In the genomic region with DNA sequence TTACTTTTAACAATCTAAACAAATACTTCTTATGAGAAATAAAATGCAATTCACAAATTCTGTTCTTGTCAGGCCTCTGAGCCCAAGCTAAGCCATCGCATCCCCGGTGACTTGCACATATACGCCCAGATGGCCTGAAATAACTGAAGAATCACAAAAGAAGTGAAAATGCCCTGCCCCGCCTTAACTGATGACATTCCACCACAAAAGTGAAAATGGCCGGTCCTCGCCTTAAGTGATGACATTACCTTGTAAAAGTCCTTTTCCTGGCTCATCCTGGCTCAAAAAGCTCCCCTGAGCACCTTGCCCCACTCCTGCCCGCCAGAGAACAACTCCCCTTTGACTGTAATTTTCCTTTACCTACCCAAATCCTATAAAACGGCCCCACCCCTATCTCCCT, we compare ENCODE assay signal across 8 cellular contexts. TPM values are rescaled to one million over a fixed set of nuclear protein-coding genes. Genes with fewer than 3 reads are reported as not detected.
DNase-seq lines count a peak whose midpoint lies in the region; ATAC-seq and TF ChIP-seq lines count a peak whose summit lies in the region.
"Not testable (repeated sequence)": the region's sequence is repeated elsewhere in the genome, so short reads cannot be mapped to it uniquely, and the experiment has no call there.

No MANE protein-coding gene starts in this region.

- DNase-seq in DND-41 = peak; percentile 33
- not testable (repeated sequence) for DNase-seq in T-helper 17 cell; activated naive CD8-positive, alpha-beta T cell treated with anti-CD3 and anti-CD28 coated beads for 36 hours; epithelial cell of proximal tubule (ENCODE audit: low read depth); kidney epithelial cell (ENCODE audit: low read depth); osteocyte (ENCODE audit: extremely low spot score, unreplicated experiment); tibial nerve (ENCODE audit: low spot score in 2 of 2)

- not testable (repeated sequence) for TF ChIP-seq POLR2A in tibial nerve (IDR thresholded peaks at IDR 0.05)

- not testable (repeated sequence) for TF ChIP-seq EP300 in tibial nerve (IDR thresholded peaks at IDR 0.05)

- not testable (repeated sequence) for ATAC-seq in DND-41 (ENCODE audit: insufficient read depth, low read depth); T-helper 17 cell

- not testable (repeated sequence) for TF ChIP-seq CTCF in DND-41 (IDR thresholded peaks at IDR 0.05; ENCODE audit: borderline replicate concordance, extremely low read depth, low read length, poor library complexity, severe bottlenecking); KMS-11 (conservative IDR thresholded peaks at IDR 0.05; ENCODE audit: low read depth, low read length); epithelial cell of proximal tubule (conservative IDR thresholded peaks at IDR 0.05; ENCODE audit: low read depth, low read length); kidney epithelial cell (IDR thresholded peaks at IDR 0.05; ENCODE audit: insufficient read depth, low read length, poor library complexity, severe bottlenecking); osteocyte (IDR thresholded peaks at IDR 0.05); tibial nerve (IDR thresholded peaks at IDR 0.05)

- H3K9me3 Mint-ChIP-seq in activated naive CD8-positive, alpha-beta T cell treated with anti-CD3 and anti-CD28 coated beads for 36 hours; osteocyte (ENCODE audit: unreplicated experiment): not testable (repeated sequence)

- H3K9me3 ChIP-seq in DND-41 (ENCODE audit: insufficient read depth, low read length, severe bottlenecking); T-helper 17 cell (ENCODE audit: control insufficient read depth, low read length, poor library complexity, severe bottlenecking); tibial nerve: not testable (repeated sequence)

- 8 to 18% methylated on average over 8 of the region's 8 CpGs for WGBS in tibial nerve, 2 donors

- not testable (repeated sequence) for H3K4me1 Mint-ChIP-seq in T-helper 17 cell
- peaks cover 27% of the 10 kb centered on the region for H3K4me1 Mint-ChIP-seq in activated naive CD8-positive, alpha-beta T cell treated with anti-CD3 and anti-CD28 coated beads for 36 hours
- H3K4me1 Mint-ChIP-seq in osteocyte (ENCODE audit: unreplicated experiment) = peaks cover 19% of the 10 kb centered on the region

- H3K4me2 ChIP-seq in DND-41 (ENCODE audit: insufficient read depth, low read length) (peak overlapping the region; percentile 84), KMS-11 (peak overlapping the region; percentile 57)

- H3K36me3 ChIP-seq in DND-41 (ENCODE audit: insufficient read depth, low read length) = peaks cover 14% of the 10 kb centered on the region
- not testable (repeated sequence) for H3K36me3 ChIP-seq in KMS-11 (ENCODE audit: insufficient read depth); kidney epithelial cell (ENCODE audit: control insufficient read depth, insufficient read depth, low read length)
- peaks cover 0 to 18% (median 0%) of the 10 kb centered on the region in 3 donors for H3K36me3 ChIP-seq in tibial nerve

- H3K79me2 ChIP-seq in DND-41 (ENCODE audit: insufficient read depth, low read length) = peaks cover 16% of the 10 kb centered on the region
- not testable (repeated sequence) for H3K79me2 ChIP-seq in KMS-11 (ENCODE audit: insufficient read depth, low read depth)

- H3K4me3 ChIP-seq in DND-41 (ENCODE audit: low read depth in 1 of 2, low read length in 2 of 2) (peak overlapping the region in 1 of 2 experiments; percentile 82; a peak in 3 of 4 replicates), epithelial cell of proximal tubule (ENCODE audit: low read depth, low read length) (peak overlapping the region; percentile 91), kidney epithelial cell (ENCODE audit: low read depth, low read length) (peak overlapping the region; percentile 94), tibial nerve (peak overlapping the region; percentile 54 to 88 (median 68))
- H3K4me3 ChIP-seq in KMS-11 (IDR thresholded peaks at IDR 0.05; ENCODE audit: insufficient read depth, low read depth, low read length) = not testable (repeated sequence)

- H3K27me3 Mint-ChIP-seq in T-helper 17 cell (peaks cover 16% of the 10 kb centered on the region), osteocyte (ENCODE audit: unreplicated experiment) (peaks cover 15% of the 10 kb centered on the region)
- peaks cover 12% of the 10 kb centered on the region for H3K27me3 Mint-ChIP-seq in activated naive CD8-positive, alpha-beta T cell treated with anti-CD3 and anti-CD28 coated beads for 36 hours

- peak overlapping the region; percentile 89; the same call in 1 of the 2 replicates for H3K9ac ChIP-seq in DND-41 (ENCODE audit: low read depth, low read length)
- H3K9ac ChIP-seq in KMS-11 = peak overlapping the region; percentile 87; the same call in 1 of the 2 replicates

- H3K27ac Mint-ChIP-seq in T-helper 17 cell (peak overlapping the region; percentile 53), osteocyte (ENCODE audit: unreplicated experiment) (peak overlapping the region; percentile 99)
- peak overlapping the region; percentile 91 for H3K27ac Mint-ChIP-seq in activated naive CD8-positive, alpha-beta T cell treated with anti-CD3 and anti-CD28 coated beads for 36 hours

- H3K4me3 Mint-ChIP-seq in T-helper 17 cell = peak overlapping the region; percentile 89
- H3K4me3 Mint-ChIP-seq in activated naive CD8-positive, alpha-beta T cell treated with anti-CD3 and anti-CD28 coated beads for 36 hours = peak overlapping the region; percentile 94
- H3K4me3 Mint-ChIP-seq in osteocyte (ENCODE audit: unreplicated experiment) = peak overlapping the region; percentile 95

- H2AFZ ChIP-seq in DND-41 (ENCODE audit: low read depth, low read length) (peak overlapping the region; percentile 97; the same call in 1 of the 2 replicates), KMS-11 (ENCODE audit: low read depth) (peak overlapping the region; percentile 81; the same call in 1 of the 2 replicates)

- H3K4me1 ChIP-seq in DND-41 (ENCODE audit: insufficient read depth, low read length) (peaks cover 27% of the 10 kb centered on the region), KMS-11 (ENCODE audit: low read depth, poor library complexity, severe bottlenecking) (peaks cover 15% of the 10 kb centered on the region), tibial nerve (peaks cover 0 to 32% (median 0%) of the 10 kb centered on the region in 4 donors)

- H3K27ac ChIP-seq in DND-41 (ENCODE audit: low read length) = not testable (repeated sequence)
- peak overlapping the region; percentile 79 for H3K27ac ChIP-seq in KMS-11
- H3K27ac ChIP-seq in tibial nerve = peak overlapping the region in 3 of 4 donors; percentile 94 to 98 (median 97)

- not testable (repeated sequence) for H4K20me1 ChIP-seq in DND-41 (ENCODE audit: insufficient read depth, low read length); KMS-11 (ENCODE audit: insufficient read depth)

- H3K27me3 ChIP-seq in DND-41 (ENCODE audit: insufficient read depth, low read length, poor library complexity); KMS-11 (ENCODE audit: insufficient read depth, low read depth); kidney epithelial cell (ENCODE audit: control insufficient read depth, insufficient read depth, low read length); tibial nerve: not testable (repeated sequence)

- H3K36me3 Mint-ChIP-seq in T-helper 17 cell (ENCODE audit: low read depth); activated naive CD8-positive, alpha-beta T cell treated with anti-CD3 and anti-CD28 coated beads for 36 hours: not testable (repeated sequence)
- H3K36me3 Mint-ChIP-seq in osteocyte (ENCODE audit: unreplicated experiment) = peaks cover 14% of the 10 kb centered on the region

RNA-seq across cellular contexts. Expression of a gene that starts 1.2 kb away (rescaled TPM):
- 1 to 10 TPM; 6.1 to 7.5 TPM for total RNA-seq in T-helper 17 cell
- 10 to 100 TPM; 33.0 to 41.0 TPM for total RNA-seq in activated naive CD8-positive, alpha-beta T cell treated with anti-CD3 and anti-CD28 coated beads for 36 hours
- total RNA-seq in epithelial cell of proximal tubule = 63.2 and 66.2 TPM in 2 replicates
- 68.6 and 92.0 TPM in 2 replicates for total RNA-seq in kidney epithelial cell
- total RNA-seq in osteocyte = 72.1 and 74.6 TPM in 2 replicates
- 10 to 100 TPM; 39.3 to 59.2 (median 49.2) TPM for total RNA-seq in tibial nerve
